Comparison of ENCODE assay signal across 14 cellular contexts in genomic region chr1:214362188-214362882, GRCh38.
A peak's percentile ranks its signal among the peaks of the same experiment; 100 is the strongest.
DNase-seq lines count a peak whose midpoint lies in the region; ATAC-seq and TF ChIP-seq lines count a peak whose summit lies in the region.
"Had no signal": no experiment of that assay in that cellular context is flagged by ENCODE, and none has a peak within 500 bp of the region (broad histone marks: within the 10 kb centered on the region; RNA-seq: fewer than 3 reads in every experiment).

No MANE protein-coding gene starts in this region.

- H3K27ac Mint-ChIP-seq in naive thymus-derived CD4-positive, alpha-beta T cell: no peak overlapping the region
- no peak overlapping the region for H3K27ac Mint-ChIP-seq in immature natural killer cell
- H3K27ac Mint-ChIP-seq in neural progenitor cell: no peak overlapping the region
- no peak overlapping the region for H3K27ac Mint-ChIP-seq in activated naive CD4-positive, alpha-beta T cell treated with anti-CD3 and anti-CD28 coated beads, Interleukin-2, amount 10 ng/mL, durations not matched to agents 7 days and 5 days
- H3K27ac Mint-ChIP-seq: activated naive CD8-positive, alpha-beta T cell treated with anti-CD3 and anti-CD28 coated beads, Interleukin-2, amount 10 ng/mL, durations not matched to agents 7 days and 5 days had no signal

- ATAC-seq in naive thymus-derived CD4-positive, alpha-beta T cell: peak; percentile 65

- peaks cover 0 to 9% (median 0%) of the 10 kb centered on the region in 7 donors for H3K4me1 Mint-ChIP-seq in naive thymus-derived CD4-positive, alpha-beta T cell
- H3K4me1 Mint-ChIP-seq in immature natural killer cell: no peaks in the 10 kb centered on the region
- H3K4me1 Mint-ChIP-seq in neural progenitor cell: peaks cover 7% of the 10 kb centered on the region
- H3K4me1 Mint-ChIP-seq in activated naive CD4-positive, alpha-beta T cell treated with anti-CD3 and anti-CD28 coated beads, Interleukin-2, amount 10 ng/mL, durations not matched to agents 7 days and 5 days: no peaks in the 10 kb centered on the region
- H3K4me1 Mint-ChIP-seq: activated naive CD8-positive, alpha-beta T cell treated with anti-CD3 and anti-CD28 coated beads, Interleukin-2, amount 10 ng/mL, durations not matched to agents 7 days and 5 days had no signal

- intact Hi-C loops in naive thymus-derived CD4-positive, alpha-beta T cell (cut with micrococcal nuclease): no loop called here

- H3K4me3 ChIP-seq in naive thymus-derived CD4-positive, alpha-beta T cell (ENCODE audit: low read length): no peak overlapping the region
- H3K4me3 ChIP-seq in neural progenitor cell: no peak overlapping the region
- H3K4me3 ChIP-seq: BLaER1, esophagus muscularis mucosa had no signal

- H3K36me3 Mint-ChIP-seq in naive thymus-derived CD4-positive, alpha-beta T cell: peaks cover 0 to 17% (median 0%) of the 10 kb centered on the region in 5 donors
- H3K36me3 Mint-ChIP-seq in immature natural killer cell (no peaks in the 10 kb centered on the region), neural progenitor cell (peaks cover 44% of the 10 kb centered on the region)
- H3K36me3 Mint-ChIP-seq in activated naive CD4-positive, alpha-beta T cell treated with anti-CD3 and anti-CD28 coated beads, Interleukin-2, amount 10 ng/mL, durations not matched to agents 7 days and 5 days: no peaks in the 10 kb centered on the region

- H3F3A ChIP-seq in neural progenitor cell (ENCODE audit: low read depth): no peaks in the 10 kb centered on the region

- H3K4me2 ChIP-seq in neural progenitor cell: no peak overlapping the region
- H3K4me2 ChIP-seq: BLaER1 had no signal

- TF ChIP-seq CTCF in neural progenitor cell (IDR thresholded peaks at IDR 0.05): no peak

- H3K4me1 ChIP-seq in naive thymus-derived CD4-positive, alpha-beta T cell (ENCODE audit: control insufficient read depth in 2 of 2, insufficient read depth in 2 of 2, low read length in 2 of 2): no peaks in the 10 kb centered on the region
- no peaks in the 10 kb centered on the region for H3K4me1 ChIP-seq in neural progenitor cell

- POLR2A ChIA-PET in naive thymus-derived CD4-positive, alpha-beta T cell (lab: Charles Lee): no interaction called here

- no peaks in the 10 kb centered on the region for H4K20me1 ChIP-seq in neural progenitor cell (ENCODE audit: low read depth)
- H4K20me1 ChIP-seq: BLaER1 had no signal

- no peak overlapping the region for H3K27ac ChIP-seq in naive thymus-derived CD4-positive, alpha-beta T cell (ENCODE audit: low read depth, low read length)
- H3K27ac ChIP-seq in neural progenitor cell: no peak overlapping the region
- H3K27ac ChIP-seq: BLaER1, esophagus muscularis mucosa had no signal

- H3K9ac ChIP-seq in neural progenitor cell: no peak overlapping the region
- H3K9ac ChIP-seq: BLaER1 had no signal

- peak; percentile 72 for DNase-seq in EH (ENCODE audit: low read depth)
- DNase-seq in RPMI7951 (ENCODE audit: low read depth): peak; percentile 78
- peak; percentile 30 for DNase-seq in fibroblast of gingiva (ENCODE audit: low read depth)
- no peak for DNase-seq in naive thymus-derived CD4-positive, alpha-beta T cell
- DNase-seq in NCI-H2081 (lab: John Stamatoyannopoulos, UW): no peak
- DNase-seq in immature natural killer cell: no peak
- no peak for DNase-seq in neural progenitor cell (ENCODE audit: low spot score)
- no peak for DNase-seq in activated naive CD4-positive, alpha-beta T cell treated with anti-CD3 and anti-CD28 coated beads, Interleukin-2, amount 10 ng/mL, durations not matched to agents 7 days and 5 days
- DNase-seq: activated CD4-positive, alpha-beta T cell treated with anti-CD3 and anti-CD28 coated beads, Interleukin-2, amount 50 U/mL, for 48 hours; activated naive CD8-positive, alpha-beta T cell treated with anti-CD3 and anti-CD28 coated beads, Interleukin-2, amount 10 ng/mL, durations not matched to agents 7 days and 5 days; NCI-H1930; stimulated activated naive CD4-positive, alpha-beta T cell had no signal

- H3K9me3 Mint-ChIP-seq in naive thymus-derived CD4-positive, alpha-beta T cell: peaks cover 0 to 4% (median 0%) of the 10 kb centered on the region in 11 donors
- no peaks in the 10 kb centered on the region for H3K9me3 Mint-ChIP-seq in immature natural killer cell
- H3K9me3 Mint-ChIP-seq in neural progenitor cell: no peaks in the 10 kb centered on the region
- peaks cover 2% of the 10 kb centered on the region for H3K9me3 Mint-ChIP-seq in activated naive CD4-positive, alpha-beta T cell treated with anti-CD3 and anti-CD28 coated beads, Interleukin-2, amount 10 ng/mL, durations not matched to agents 7 days and 5 days

- H3K36me3 ChIP-seq in naive thymus-derived CD4-positive, alpha-beta T cell (ENCODE audit: control insufficient read depth in 2 of 3, insufficient read depth in 3 of 3, low read length in 3 of 3): no peaks in the 10 kb centered on the region
- H3K36me3 ChIP-seq in neural progenitor cell: no peaks in the 10 kb centered on the region
- H3K36me3 ChIP-seq: BLaER1 had no signal

- CTCF ChIA-PET in naive thymus-derived CD4-positive, alpha-beta T cell (lab: Charles Lee): no interaction called here
- CTCF ChIA-PET in activated naive CD4-positive, alpha-beta T cell treated with anti-CD3 and anti-CD28 coated beads, Interleukin-2, amount 10 ng/mL, durations not matched to agents 7 days and 5 days (lab: Charles Lee): no interaction called here

- no peaks in the 10 kb centered on the region for H3K9me3 ChIP-seq in naive thymus-derived CD4-positive, alpha-beta T cell (ENCODE audit: control insufficient read depth in 2 of 3, low read length in 3 of 3)
- no peaks in the 10 kb centered on the region for H3K9me3 ChIP-seq in neural progenitor cell (ENCODE audit: low read depth)
- H3K9me3 ChIP-seq: BLaER1, esophagus muscularis mucosa had no signal

- H3K27me3 ChIP-seq in naive thymus-derived CD4-positive, alpha-beta T cell (ENCODE audit: control insufficient read depth in 2 of 2, insufficient read depth in 2 of 2, low read length in 2 of 2): no peaks in the 10 kb centered on the region
- H3K27me3 ChIP-seq in neural progenitor cell: no peaks in the 10 kb centered on the region
- H3K27me3 ChIP-seq: BLaER1, esophagus muscularis mucosa had no signal

- H2AFZ ChIP-seq in neural progenitor cell (replicated peaks): no peak overlapping the region

- no peak overlapping the region for H3K4me3 Mint-ChIP-seq in naive thymus-derived CD4-positive, alpha-beta T cell
- H3K4me3 Mint-ChIP-seq in immature natural killer cell: no peak overlapping the region
- no peak overlapping the region for H3K4me3 Mint-ChIP-seq in neural progenitor cell
- no peak overlapping the region for H3K4me3 Mint-ChIP-seq in activated naive CD4-positive, alpha-beta T cell treated with anti-CD3 and anti-CD28 coated beads, Interleukin-2, amount 10 ng/mL, durations not matched to agents 7 days and 5 days
- H3K4me3 Mint-ChIP-seq: activated naive CD8-positive, alpha-beta T cell treated with anti-CD3 and anti-CD28 coated beads, Interleukin-2, amount 10 ng/mL, durations not matched to agents 7 days and 5 days had no signal

- peaks cover 4 to 58% (median 38%) of the 10 kb centered on the region in 5 donors for H3K27me3 Mint-ChIP-seq in naive thymus-derived CD4-positive, alpha-beta T cell
- H3K27me3 Mint-ChIP-seq in immature natural killer cell (ENCODE audit: low read depth in 3 of 3) (peaks cover 2 to 19% (median 8%) of the 10 kb centered on the region in 3 donors), neural progenitor cell (ENCODE audit: insufficient read depth, low read depth) (peaks cover 7% of the 10 kb centered on the region)
- peaks cover 23% of the 10 kb centered on the region for H3K27me3 Mint-ChIP-seq in activated naive CD4-positive, alpha-beta T cell treated with anti-CD3 and anti-CD28 coated beads, Interleukin-2, amount 10 ng/mL, durations not matched to agents 7 days and 5 days

- H3K79me2 ChIP-seq in neural progenitor cell (ENCODE audit: low read depth): no peaks in the 10 kb centered on the region

Comparison
In these comparisons a context has a peak if more than half of its experiments do, and no peak if none do; other contexts are left out.
1. DNase-seq: peak in EH (single experiment), RPMI7951 (single experiment) and fibroblast of gingiva (single experiment); none in naive thymus-derived CD4-positive, alpha-beta T cell (0 of 9), NCI-H2081 (0 of 2), immature natural killer cell (0 of 3), neural progenitor cell (single experiment) and activated naive CD4-positive, alpha-beta T cell treated with anti-CD3 and anti-CD28 coated beads, Interleukin-2, amount 10 ng/mL, durations not matched to agents 7 days and 5 days (single experiment).